In genomic region chr1:60063561-60063960, GRCh38 we compare ENCODE assay signal across 22 cellular contexts. TPM values are rescaled to one million over a fixed set of nuclear protein-coding genes. Genes with fewer than 3 reads are reported as not detected.
"Had no signal": no experiment of that assay in that cellular context is flagged by ENCODE, and none has a peak within 500 bp of the region (broad histone marks: within the 10 kb centered on the region; RNA-seq: fewer than 3 reads in every experiment).

No MANE protein-coding gene starts in this region.

- H3K9me3 ChIP-seq: pancreas, testis, tibial nerve, upper lobe of right lung had no signal

- H3K27me3 Mint-ChIP-seq: progenitor cell of endocrine pancreas; stimulated activated naive CD8-positive, alpha-beta T cell treated with anti-CD3 and anti-CD28 coated beads, Interleukin-15, Interleukin-2, amounts not matched to agents 100 ng/mL and 50 ng/mL, for 24 hours had no signal

- H3K4me2 ChIP-seq: hepatocyte had no signal

- H3K4me3 Mint-ChIP-seq: natural killer cell treated with Interleukin-12 subunit alpha and Interleukin-12 subunit beta and Interleukin-15 and Interleukin-18, amount 100 ng/mL, for 72 hours; stimulated activated naive CD8-positive, alpha-beta T cell treated with anti-CD3 and anti-CD28 coated beads, Interleukin-15, Interleukin-2, amounts not matched to agents 100 ng/mL and 50 ng/mL, for 24 hours had no signal

- H3K9me3 Mint-ChIP-seq: stimulated activated naive CD8-positive, alpha-beta T cell treated with anti-CD3 and anti-CD28 coated beads, Interleukin-15, Interleukin-2, amounts not matched to agents 100 ng/mL and 50 ng/mL, for 24 hours had no signal

- DNase-seq: dorsolateral prefrontal cortex; effector CD8-positive, alpha-beta T cell; foreskin melanocyte; head of caudate nucleus; left colon; left ventricle myocardium superior; mesenchymal stem cell; midbrain; occipital lobe; pancreas; right cardiac atrium; small intestine; stimulated activated CD4-positive, alpha-beta T cell treated with anti-CD3 and anti-CD28 coated beads, Interleukin-12 subunit alpha, Interleukin-12 subunit beta, amount 100 ng/mL, for 4 hours; testis; upper lobe of right lung had no signal

- H3K4me1 ChIP-seq: pancreas, testis, tibial nerve, upper lobe of right lung had no signal

- ATAC-seq: left colon; left ventricle myocardium superior; natural killer cell treated with Interleukin-12 subunit alpha and Interleukin-12 subunit beta and Interleukin-15 and Interleukin-18, amount 100 ng/mL, for 72 hours; pancreas; right cardiac atrium; upper lobe of right lung had no signal

- H3K27ac ChIP-seq: coronary artery, dorsolateral prefrontal cortex, hepatocyte, pancreas, testis, tibial nerve, upper lobe of right lung had no signal

- H3K27me3 ChIP-seq: dorsolateral prefrontal cortex, hepatocyte, pancreas, testis, tibial nerve, upper lobe of right lung had no signal

- H3K27ac Mint-ChIP-seq: natural killer cell treated with Interleukin-12 subunit alpha and Interleukin-12 subunit beta and Interleukin-15 and Interleukin-18, amount 100 ng/mL, for 72 hours; progenitor cell of endocrine pancreas; stimulated activated naive CD8-positive, alpha-beta T cell treated with anti-CD3 and anti-CD28 coated beads, Interleukin-15, Interleukin-2, amounts not matched to agents 100 ng/mL and 50 ng/mL, for 24 hours had no signal

- H2AFZ ChIP-seq: hepatocyte had no signal

- H3K79me2 ChIP-seq: hepatocyte had no signal

- H3K36me3 Mint-ChIP-seq: natural killer cell treated with Interleukin-12 subunit alpha and Interleukin-12 subunit beta and Interleukin-15 and Interleukin-18, amount 100 ng/mL, for 72 hours had no signal

RNA-seq across cellular contexts. Expression of gene C1orf87, which starts 10.0 kb away (rescaled TPM):
- total RNA-seq: hepatocyte; kidney epithelial cell; left colon; left ventricle myocardium superior; natural killer cell treated with Interleukin-12 subunit alpha and Interleukin-12 subunit beta and Interleukin-15 and Interleukin-18, amount 100 ng/mL, for 72 hours; pancreas; progenitor cell of endocrine pancreas; right cardiac atrium; tibial nerve had no signal
